Comparison of ENCODE assay signal across 1 cellular context in the genomic region with DNA sequence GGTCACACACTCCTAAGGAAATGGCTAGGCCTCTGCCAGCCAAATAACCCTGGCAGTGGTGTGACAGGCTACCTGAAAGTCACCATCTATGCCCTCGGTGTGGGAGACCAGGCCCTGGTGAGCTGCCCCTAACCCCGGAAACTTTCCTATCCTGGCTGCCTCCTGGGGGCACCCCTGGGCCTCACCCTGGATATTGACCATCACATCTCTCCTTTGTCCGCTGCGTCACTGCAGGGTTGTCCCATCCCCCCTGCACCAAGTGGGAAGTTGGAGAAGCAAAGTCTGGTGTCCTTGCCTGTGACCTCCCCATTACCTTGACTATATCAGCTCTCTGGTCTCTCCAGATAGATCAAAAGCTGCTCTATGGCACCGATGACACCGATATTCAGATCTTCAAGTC.
TF ChIP-seq lines count a peak whose summit lies in the region.

No MANE protein-coding gene starts in this region.

TF ChIP-seq in K562, 482 proteins besides CTCF, POLR2A, EP300 and RAD21 (continued from another document):
- TF ChIP-seq, protein P1, sequence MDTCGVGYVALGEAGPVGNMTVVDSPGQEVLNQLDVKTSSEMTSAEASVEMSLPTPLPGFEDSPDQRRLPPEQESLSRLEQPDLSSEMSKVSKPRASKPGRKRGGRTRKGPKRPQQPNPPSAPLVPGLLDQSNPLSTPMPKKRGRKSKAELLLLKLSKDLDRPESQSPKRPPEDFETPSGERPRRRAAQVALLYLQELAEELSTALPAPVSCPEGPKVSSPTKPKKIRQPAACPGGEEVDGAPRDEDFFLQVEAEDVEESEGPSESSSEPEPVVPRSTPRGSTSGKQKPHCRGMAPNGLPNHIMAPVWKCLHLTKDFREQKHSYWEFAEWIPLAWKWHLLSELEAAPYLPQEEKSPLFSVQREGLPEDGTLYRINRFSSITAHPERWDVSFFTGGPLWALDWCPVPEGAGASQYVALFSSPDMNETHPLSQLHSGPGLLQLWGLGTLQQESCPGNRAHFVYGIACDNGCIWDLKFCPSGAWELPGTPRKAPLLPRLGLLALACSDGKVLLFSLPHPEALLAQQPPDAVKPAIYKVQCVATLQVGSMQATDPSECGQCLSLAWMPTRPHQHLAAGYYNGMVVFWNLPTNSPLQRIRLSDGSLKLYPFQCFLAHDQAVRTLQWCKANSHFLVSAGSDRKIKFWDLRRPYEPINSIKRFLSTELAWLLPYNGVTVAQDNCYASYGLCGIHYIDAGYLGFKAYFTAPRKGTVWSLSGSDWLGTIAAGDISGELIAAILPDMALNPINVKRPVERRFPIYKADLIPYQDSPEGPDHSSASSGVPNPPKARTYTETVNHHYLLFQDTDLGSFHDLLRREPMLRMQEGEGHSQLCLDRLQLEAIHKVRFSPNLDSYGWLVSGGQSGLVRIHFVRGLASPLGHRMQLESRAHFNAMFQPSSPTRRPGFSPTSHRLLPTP (IDR thresholded peaks at IDR 0.05; ENCODE audit: borderline replicate concordance, extremely low read depth, insufficient read length), result no peak
- TF ChIP-seq OTX1 (CRISPR knock-in tag; IDR thresholded peaks at IDR 0.05), result no peak
- TF ChIP-seq, protein P2, sequence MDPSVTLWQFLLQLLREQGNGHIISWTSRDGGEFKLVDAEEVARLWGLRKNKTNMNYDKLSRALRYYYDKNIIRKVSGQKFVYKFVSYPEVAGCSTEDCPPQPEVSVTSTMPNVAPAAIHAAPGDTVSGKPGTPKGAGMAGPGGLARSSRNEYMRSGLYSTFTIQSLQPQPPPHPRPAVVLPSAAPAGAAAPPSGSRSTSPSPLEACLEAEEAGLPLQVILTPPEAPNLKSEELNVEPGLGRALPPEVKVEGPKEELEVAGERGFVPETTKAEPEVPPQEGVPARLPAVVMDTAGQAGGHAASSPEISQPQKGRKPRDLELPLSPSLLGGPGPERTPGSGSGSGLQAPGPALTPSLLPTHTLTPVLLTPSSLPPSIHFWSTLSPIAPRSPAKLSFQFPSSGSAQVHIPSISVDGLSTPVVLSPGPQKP (CRISPR knock-in tag; IDR thresholded peaks at IDR 0.05), result no peak
- TF ChIP-seq PHF21A (IDR thresholded peaks at IDR 0.05; ENCODE audit: borderline replicate concordance, low read depth), result no peak
